8 cellular contexts compared by ENCODE assay signal in the genomic region with DNA sequence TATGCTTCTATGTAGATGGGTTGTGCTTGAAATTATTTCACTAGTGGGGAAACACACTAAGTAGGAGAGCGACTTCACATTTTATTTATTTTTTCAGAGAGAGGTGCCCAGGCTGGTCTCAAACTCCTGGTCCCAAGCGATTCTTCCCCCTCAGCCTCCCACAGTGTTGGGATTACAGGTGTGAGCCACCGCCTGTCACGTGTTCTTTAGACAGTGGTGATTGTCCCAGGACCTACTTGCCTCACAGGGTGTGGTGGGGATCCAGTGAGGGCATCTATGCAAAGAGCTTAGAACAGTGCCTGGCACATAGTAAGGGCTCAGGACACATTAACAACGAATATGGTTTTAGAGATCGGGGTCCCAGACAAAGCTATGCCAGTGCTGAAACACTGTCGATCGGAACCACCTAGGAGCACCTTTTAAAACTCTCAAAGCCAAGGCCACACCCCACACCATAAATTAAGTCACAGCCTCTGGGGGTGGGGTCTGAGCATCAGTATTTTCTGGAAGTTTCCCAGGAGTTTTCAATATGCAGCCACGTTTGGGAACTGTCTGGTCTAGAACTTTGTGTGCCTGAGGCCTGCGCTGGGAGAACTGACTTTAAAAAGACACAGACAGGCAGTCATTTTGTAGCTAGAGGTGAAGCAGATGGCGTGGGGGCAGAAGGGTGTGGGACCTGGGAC. TPM values are rescaled to one million over a fixed set of nuclear protein-coding genes. Genes with fewer than 3 reads are reported as not detected.
A peak's percentile ranks its signal among the peaks of the same experiment; 100 is the strongest.
DNase-seq lines count a peak whose midpoint lies in the region; ATAC-seq, FAIRE-seq and TF ChIP-seq lines count a peak whose summit lies in the region.

No MANE protein-coding gene starts in this region.

- FAIRE-seq in K562 (lab: Jason Lieb, UNC) = no peak

- TF ChIP-seq CTCF in cardiac muscle cell (IDR thresholded peaks at IDR 0.05; ENCODE audit: low read depth, low read length) (no peak), K562 (IDR thresholded peaks at IDR 0.05 in 2 of 3, conservative IDR thresholded peaks at IDR 0.05 in 1 of 3; ENCODE audit: insufficient read depth in 2 of 3, low read depth in 1 of 3, low read length in 3 of 3) (no peak), upper lobe of left lung (IDR thresholded peaks at IDR 0.05) (no peak)

- intact Hi-C loops in right cardiac atrium (cut with DNase I) = loop anchor here in 3 of 4 donors (5.0 to 10.0 kb wide), 5 partner anchors 132 to 515 kb away; a partner anchor contains a TSS
- intact Hi-C loops in K562 (cut with micrococcal nuclease) = loop anchor here (5.0 to 10.0 kb wide), 5 partner anchors 163 to 605 kb away; no protein-coding TSS in a partner anchor

- DNase-seq in cardiac muscle cell (ENCODE audit: low read depth in 1 of 2, low spot score in 1 of 2) (no peak), right cardiac atrium (no peak), K562 (ENCODE audit: extremely low read depth in 1 of 4, low spot score in 3 of 4) (peak in 1 of 4 experiments; percentile 37), upper lobe of left lung (no peak), NCI-H748 (lab: John Stamatoyannopoulos, UW; ENCODE audit: unreplicated experiment) (no peak), NCI-H1048 (lab: John Stamatoyannopoulos, UW) (no peak)

- no TSS peak for BruUV-seq in K562 (replicated peaks; lab: Mats Ljungman, UMichigan)

- peak overlapping the region; percentile 91 for H2AFZ ChIP-seq in K562 (ENCODE audit: low read depth, low read length)

- in situ Hi-C loops in K562 (cut with MboI) = loop anchor here (10.0 kb wide), 1 partner anchor 515 kb away; no protein-coding TSS in a partner anchor

- no peaks in the 10 kb centered on the region for H3K27me3 ChIP-seq in cardiac muscle cell
- no peaks in the 10 kb centered on the region for H3K27me3 ChIP-seq in right cardiac atrium (ENCODE audit: control insufficient read depth, insufficient read depth)
- no peaks in the 10 kb centered on the region for H3K27me3 ChIP-seq in K562 (ENCODE audit: control insufficient read depth in 2 of 2, insufficient read depth in 2 of 2, low read length in 2 of 2)
- no peaks in the 10 kb centered on the region for H3K27me3 ChIP-seq in mucosa of stomach (ENCODE audit: control insufficient read depth, insufficient read depth, low read length)
- peaks cover 0 to under 1% (median 0%) of the 10 kb centered on the region in 4 donors for H3K27me3 ChIP-seq in upper lobe of left lung

- H3K9ac ChIP-seq in K562 (ENCODE audit: insufficient read depth in 1 of 2, low read depth in 2 of 2, low read length in 2 of 2) (peak overlapping the region; percentile 83 to 84), mucosa of stomach (ENCODE audit: low read length) (peak overlapping the region; percentile 73)

- H3K27ac ChIP-seq in cardiac muscle cell (peak overlapping the region; percentile 86), right cardiac atrium (ENCODE audit: low read length) (no peak overlapping the region), K562 (ENCODE audit: extremely low read depth, low read depth, low read length) (peak overlapping the region; percentile 87), upper lobe of left lung (peak overlapping the region; percentile 67 to 82 (median 80))

- WGBS in right cardiac atrium = 79% methylated on average over 11 of the region's 11 CpGs
- 50% methylated on average over 11 of the region's 11 CpGs for WGBS in K562 (ENCODE audit: insufficient coverage, low coverage, missing lambda C conversion rate)
- WGBS in upper lobe of left lung, 2 donors = 81 to 84% methylated on average over 9 to 11 of the region's 11 CpGs

- TF ChIP-seq EP300 in K562 (IDR thresholded peaks at IDR 0.05; ENCODE audit: low read length) (no peak), upper lobe of left lung (IDR thresholded peaks at IDR 0.05) (peak in 1 of 4 donors; percentile 33)

- H3K9me1 ChIP-seq in K562 (ENCODE audit: control insufficient read depth, insufficient read depth, low read length) = no peaks in the 10 kb centered on the region

- TF ChIP-seq POLR2A in K562 (conservative IDR thresholded peaks at IDR 0.05) (no peak), upper lobe of left lung (IDR thresholded peaks at IDR 0.05) (no peak)

- no peaks in the 10 kb centered on the region for H4K20me1 ChIP-seq in K562 (replicated peaks; ENCODE audit: control insufficient read depth, insufficient read depth, low read length)

- H3K36me3 ChIP-seq in cardiac muscle cell (no peaks in the 10 kb centered on the region), K562 (ENCODE audit: control insufficient read depth, insufficient read depth, low read length) (no peaks in the 10 kb centered on the region), mucosa of stomach (ENCODE audit: control insufficient read depth, insufficient read depth, low read length) (no peaks in the 10 kb centered on the region), upper lobe of left lung (no peaks in the 10 kb centered on the region)

- H3K79me2 ChIP-seq in K562 (ENCODE audit: control insufficient read depth, insufficient read depth, low read length) = no peaks in the 10 kb centered on the region

- peaks cover 15% of the 10 kb centered on the region for H3K4me1 ChIP-seq in cardiac muscle cell (ENCODE audit: low read depth)
- no peaks in the 10 kb centered on the region for H3K4me1 ChIP-seq in right cardiac atrium (ENCODE audit: control insufficient read depth, insufficient read depth, low read length)
- peaks cover 22% of the 10 kb centered on the region in 2 experiments for H3K4me1 ChIP-seq in K562 (replicated peaks in 1 of 2; ENCODE audit: control insufficient read depth in 2 of 2, insufficient read depth in 2 of 2, low read length in 2 of 2)
- peaks cover 21% of the 10 kb centered on the region for H3K4me1 ChIP-seq in mucosa of stomach (ENCODE audit: control insufficient read depth, insufficient read depth, low read length)
- peaks cover 14 to 26% (median 19%) of the 10 kb centered on the region in 4 donors for H3K4me1 ChIP-seq in upper lobe of left lung

- no peak overlapping the region for H3K4me2 ChIP-seq in K562 (ENCODE audit: insufficient read depth, low read length)

- ATAC-seq in right cardiac atrium (no peak), K562 (peak; percentile 1; the same call in 1 of the 3 replicates), upper lobe of left lung (ENCODE audit: low FRiP score in 2 of 2) (no peak), HG03108 (IDR thresholded peaks at IDR 0.05; ENCODE audit: unreplicated experiment) (no peak)

- H3K9me3 ChIP-seq in cardiac muscle cell (ENCODE audit: low read depth) (no peaks in the 10 kb centered on the region), right cardiac atrium (ENCODE audit: control insufficient read depth, low read length) (no peaks in the 10 kb centered on the region), K562 (replicated peaks; ENCODE audit: control insufficient read depth, insufficient read depth, low read depth, low read length) (no peaks in the 10 kb centered on the region), mucosa of stomach (ENCODE audit: control insufficient read depth, low read length) (no peaks in the 10 kb centered on the region), upper lobe of left lung (no peaks in the 10 kb centered on the region)

- CTCF ChIA-PET in K562 (lab: Yijun Ruan, JAX; ENCODE audit: low intra/inter-chr PET ratio) = interaction anchor here (0.6 to 1.5 kb wide), 2 partner anchors 17 to 139 kb away, joined by 3 to 10 read pairs; no protein-coding TSS in a partner anchor

- H3K4me3 ChIP-seq in cardiac muscle cell (no peak overlapping the region), right cardiac atrium (ENCODE audit: low read length) (no peak overlapping the region), K562 (no peak overlapping the region), mucosa of stomach (ENCODE audit: low read length) (no peak overlapping the region), upper lobe of left lung (no peak overlapping the region)

- POLR2A ChIA-PET in K562 (lab: Yijun Ruan, JAX) = interaction anchor here (0.5 to 1.7 kb wide), 7 partner anchors 8 to 802 kb away, joined by 3 to 9 read pairs (median 3); no protein-coding TSS in a partner anchor

- no peak for TF ChIP-seq RAD21 in K562 (CRISPR knock-in tag; conservative IDR thresholded peaks at IDR 0.05 in 1 of 2, IDR thresholded peaks at IDR 0.05 in 1 of 2)

RNA-seq across cellular contexts. Expression of a gene that starts 4.8 kb away (rescaled TPM):
- 16.1 and 23.6 TPM in 2 replicates for total RNA-seq in cardiac muscle cell
- polyA plus RNA-seq in cardiac muscle cell = 26.1 and 31.8 TPM in 2 replicates
- 1 to 10 TPM; 1.6 to 3.5 (median 2.2) TPM for total RNA-seq in right cardiac atrium
- polyA plus RNA-seq in right cardiac atrium = 2.4 TPM
- 2.3 and 2.5 TPM in 2 replicates for total RNA-seq in K562 (2011; cell fraction: chromatin; rRNA removed; ENCODE audit: low replicate concordance)
- 0.26 and 1.0 TPM in 2 replicates for total RNA-seq in K562 (2011; cell fraction: nucleolus; rRNA removed)
- 1.8 and 2.7 TPM in 2 replicates for total RNA-seq in K562 (2011; cell fraction: nucleoplasm; rRNA removed)
- 2.3 and 2.9 TPM in 2 replicates for total RNA-seq in K562 (2014; rRNA removed)
- 0.47 and 0.64 TPM in 2 replicates for total RNA-seq in K562 (2014; rRNA removed; fragmentation: Illumina TruSeq; extraction: Trizol)
- total RNA-seq in K562 (2015; rRNA removed; fragmentation: Illumina TruSeq; extraction: Trizol) = 0.34 and 0.36 TPM in 2 replicates
- 1.5 and 2.0 TPM in 2 replicates for total RNA-seq in K562 (2021)
- polyA plus RNA-seq in K562 (2011; rRNA removed) = 0.65 and 1.1 TPM in 2 replicates
- 1.2 and 2.1 TPM in 2 replicates for polyA plus RNA-seq in K562 (2011; cell fraction: cytosol; rRNA removed)
- 0.27 and 0.70 TPM in 2 replicates for polyA plus RNA-seq in K562 (2011; cell fraction: nucleus; rRNA removed)
- 0.87 and 1.4 TPM in 2 replicates for polyA plus RNA-seq in K562 (2012)
- polyA plus RNA-seq in K562 (2014; fragmentation: Illumina TruSeq; extraction: Trizol) = 0.25 and 1.5 TPM in 2 replicates
- polyA plus RNA-seq in K562 (2014; fragmentation: Nextera tagmentation; extraction: Ambion mirVana) = under 1 TPM; 0.15 to 0.20 TPM
- polyA plus RNA-seq in K562 (2014; rRNA removed) = 0.40 and 2.1 TPM in 2 replicates
- 0.06 and 0.63 TPM in 2 replicates for polyA minus RNA-seq in K562 (2011; rRNA and poly(A)+ RNA removed)
- polyA minus RNA-seq in K562 (2011; cell fraction: cytosol; rRNA and poly(A)+ RNA removed) = not detected in 2 replicates
- polyA minus RNA-seq in K562 (2011; cell fraction: nucleus; rRNA and poly(A)+ RNA removed) = 0.22 and 1.2 TPM in 2 replicates
- total RNA-seq in upper lobe of left lung = 10 to 100 TPM in 1 of 6 donors, 1 to 10 TPM in 5; 2.3 to 12.3 (median 5.2) TPM

RNA-seq across cellular contexts. Expression of a gene that starts 58.7 kb away (rescaled TPM):
- total RNA-seq in cardiac muscle cell (15.5 and 20.0 TPM in 2 replicates), right cardiac atrium (1 to 10 TPM; 2.5 to 5.2 (median 3.5) TPM), K562 (2014; rRNA removed) (5.5 and 5.9 TPM in 2 replicates), K562 (2014; rRNA removed; fragmentation: Illumina TruSeq; extraction: Trizol) (10.4 and 12.7 TPM in 2 replicates), K562 (2015; rRNA removed; fragmentation: Illumina TruSeq; extraction: Trizol) (9.0 and 9.8 TPM in 2 replicates), K562 (2021) (12.0 and 12.3 TPM in 2 replicates), upper lobe of left lung (10 to 100 TPM in 5 of 6 donors, 1 to 10 TPM in 1; 7.3 to 56.4 (median 43.4) TPM)
- polyA plus RNA-seq in cardiac muscle cell (10.2 and 20.4 TPM in 2 replicates), right cardiac atrium (0.93 TPM), K562 (2011; rRNA removed) (4.5 and 5.3 TPM in 2 replicates), K562 (2014; fragmentation: Illumina TruSeq; extraction: Trizol) (1.7 and 2.5 TPM in 2 replicates), K562 (2014; fragmentation: Nextera tagmentation; extraction: Ambion mirVana) (1 to 10 TPM; 2.7 to 7.4 TPM), K562 (2014; rRNA removed) (2.5 and 2.6 TPM in 2 replicates)
- 9.8 and 24.9 TPM in 2 replicates for total RNA-seq in K562 (2011; cell fraction: chromatin; rRNA removed; ENCODE audit: low replicate concordance)
- 5.3 and 6.2 TPM in 2 replicates for total RNA-seq in K562 (2011; cell fraction: nucleolus; rRNA removed)
- total RNA-seq in K562 (2011; cell fraction: nucleoplasm; rRNA removed) = 12.7 and 15.3 TPM in 2 replicates
- 1.5 and 2.7 TPM in 2 replicates for polyA plus RNA-seq in K562 (2011; cell fraction: cytosol; rRNA removed)
- 1.9 and 2.6 TPM in 2 replicates for polyA plus RNA-seq in K562 (2011; cell fraction: nucleus; rRNA removed)
- polyA plus RNA-seq in K562 (2012) = 0.96 and 1.2 TPM in 2 replicates
- 10.1 and 10.3 TPM in 2 replicates for polyA minus RNA-seq in K562 (2011; rRNA and poly(A)+ RNA removed)
- polyA minus RNA-seq in K562 (2011; cell fraction: cytosol; rRNA and poly(A)+ RNA removed) = 5.6 and 5.7 TPM in 2 replicates
- 2.2 and 3.1 TPM in 2 replicates for polyA minus RNA-seq in K562 (2011; cell fraction: nucleus; rRNA and poly(A)+ RNA removed)
